1 cellular context compared by ENCODE assay signal in genomic region chr17:37358098-37358829, GRCh38.
TF ChIP-seq lines count a peak whose summit lies in the region.

No MANE protein-coding gene starts in this region.

TF ChIP-seq in H1, 55 proteins besides CTCF, POLR2A, EP300 and RAD21:
- no peak for TF ChIP-seq KDM1A (IDR thresholded peaks at IDR 0.05; ENCODE audit: borderline replicate concordance, low read length)
- peak; percentile 82; the same call in 1 of the 2 replicates for TF ChIP-seq TAF1 (IDR thresholded peaks at IDR 0.05; ENCODE audit: low read depth, low read length)
- TF ChIP-seq BRCA1 (IDR thresholded peaks at IDR 0.05; ENCODE audit: low read depth, low read length), result no peak
- TF ChIP-seq RBBP5 (IDR thresholded peaks at IDR 0.05; ENCODE audit: borderline replicate concordance, low read depth, low read length), result no peak
- TF ChIP-seq KDM4A (IDR thresholded peaks at IDR 0.05; ENCODE audit: low read depth, low read length, severe bottlenecking), result peak; percentile 45
- no peak for TF ChIP-seq SUZ12 (IDR thresholded peaks at IDR 0.05; ENCODE audit: low read length)
- TF ChIP-seq SIRT6 (IDR thresholded peaks at IDR 0.05; ENCODE audit: low read length), result no peak
- TF ChIP-seq CHD1 (IDR thresholded peaks at IDR 0.05; ENCODE audit: low read depth, low read length), result no peak
- TF ChIP-seq SP4 (IDR thresholded peaks at IDR 0.05; ENCODE audit: low read length), result 0 out of 2 replicates have a peak, but pooled peaks have one; percentile 73
- TF ChIP-seq USF2 (IDR thresholded peaks at IDR 0.05; ENCODE audit: low read length), result 0 out of 2 replicates have a peak, but pooled peaks have one; percentile 55
- no peak for TF ChIP-seq ZNF274 (IDR thresholded peaks at IDR 0.05; ENCODE audit: borderline replicate concordance, extremely low read depth, low read length)
- TF ChIP-seq POLR2AphosphoS5 (IDR thresholded peaks at IDR 0.05; ENCODE audit: low read depth, low read length), result peak; percentile 77
- peak; percentile 62 for TF ChIP-seq SAP30 (IDR thresholded peaks at IDR 0.05; ENCODE audit: insufficient read depth, insufficient replicate concordance, low read length)
- TF ChIP-seq GABPA (IDR thresholded peaks at IDR 0.05; ENCODE audit: borderline replicate concordance, insufficient read depth, low read length), result no peak
- TF ChIP-seq TBP (IDR thresholded peaks at IDR 0.05; ENCODE audit: low read depth, low read length), result peak; percentile 86
- TF ChIP-seq SIN3A (conservative IDR thresholded peaks at IDR 0.05 in 1 of 2, IDR thresholded peaks at IDR 0.05 in 1 of 2; ENCODE audit: low read depth in 1 of 2, low read length in 2 of 2), result peak; percentile 70 to 79; a peak in 3 of 4 replicates
- peak; percentile 85 for TF ChIP-seq MAX (IDR thresholded peaks at IDR 0.05)
- peak in 1 of 2 experiments; percentile 82; a peak in 2 of 4 replicates for TF ChIP-seq HDAC2 (IDR thresholded peaks at IDR 0.05; ENCODE audit: borderline replicate concordance in 1 of 2, low read depth in 2 of 2, low read length in 2 of 2)
- no peak for TF ChIP-seq POU5F1 (IDR thresholded peaks at IDR 0.05; ENCODE audit: low read depth, low read length)
- TF ChIP-seq BACH1 (IDR thresholded peaks at IDR 0.05; ENCODE audit: low read length), result 0 out of 2 replicates have a peak, but pooled peaks have one; percentile 11
TF ChIP-seq in H1: peak in this region for 11.
